1 cellular context compared by ENCODE assay signal in the genomic region with DNA sequence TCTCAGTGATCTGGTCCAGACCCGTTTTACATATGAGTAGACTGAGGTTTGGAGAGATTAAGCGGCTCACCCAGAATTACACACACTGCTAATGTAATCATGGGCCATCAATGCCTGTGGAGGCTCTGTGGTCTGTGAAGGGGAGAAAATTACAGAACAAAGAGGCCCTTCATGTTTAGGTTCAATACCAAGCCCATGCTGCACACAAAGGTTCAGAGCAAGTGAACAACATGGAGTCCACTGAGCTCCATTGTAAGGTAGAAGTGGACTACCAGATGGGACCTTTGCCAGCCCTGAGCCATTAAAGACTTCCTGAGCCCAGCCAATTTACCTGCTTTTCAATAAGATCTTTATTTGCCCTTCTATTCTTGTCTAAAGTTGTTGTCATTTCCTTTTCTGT.
TF ChIP-seq lines count a peak whose summit lies in the region.

No MANE protein-coding gene starts in this region.

TF ChIP-seq in H1, 55 proteins besides CTCF, POLR2A, EP300 and RAD21 (continued from another document):
- TF ChIP-seq EZH2 (IDR thresholded peaks at IDR 0.05; ENCODE audit: low read depth, low read length, severe bottlenecking), result no peak
- TF ChIP-seq TAF1 (IDR thresholded peaks at IDR 0.05; ENCODE audit: low read depth, low read length), result no peak
- no peak for TF ChIP-seq CTBP2 (IDR thresholded peaks at IDR 0.05; ENCODE audit: borderline replicate concordance, insufficient read depth, insufficient read length, low read length)
- TF ChIP-seq PHF8 (conservative IDR thresholded peaks at IDR 0.05; ENCODE audit: low read depth, low read length), result no peak
- no peak for TF ChIP-seq SIN3A (conservative IDR thresholded peaks at IDR 0.05 in 1 of 2, IDR thresholded peaks at IDR 0.05 in 1 of 2; ENCODE audit: low read depth in 1 of 2, low read length in 2 of 2)
- no peak for TF ChIP-seq KDM5A (IDR thresholded peaks at IDR 0.05; ENCODE audit: low read length)
